ENCODE assay signal across 35 cellular contexts in the genomic region with DNA sequence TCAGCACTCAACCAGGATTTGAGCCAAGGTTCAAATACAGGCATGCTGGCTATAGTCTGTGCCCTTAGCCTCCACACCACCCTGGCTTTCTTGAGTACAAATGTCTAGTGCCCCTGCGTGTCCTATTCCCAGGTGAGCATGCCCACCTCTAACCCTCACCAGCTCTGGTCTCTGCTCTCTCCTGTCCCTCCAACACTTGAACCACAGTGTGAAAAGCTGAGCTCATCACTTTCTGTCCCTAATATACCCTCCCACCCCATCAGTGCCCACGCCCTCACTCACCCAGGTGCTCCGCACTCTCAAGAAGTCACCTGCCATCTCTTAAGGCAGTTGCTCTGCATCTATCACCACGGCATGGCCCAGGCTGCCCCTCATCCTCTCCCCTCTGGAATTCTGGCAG. TPM values are rescaled to one million over a fixed set of nuclear protein-coding genes. Genes with fewer than 3 reads are reported as not detected.
"Had no signal": no experiment of that assay in that cellular context is flagged by ENCODE, and none has a peak within 500 bp of the region (broad histone marks: within the 10 kb centered on the region; RNA-seq: fewer than 3 reads in every experiment).

No MANE protein-coding gene starts in this region.

- DNase-seq: activated B cell treated with CpG ODN at 0.5 μM for 24 hours; activated CD4-positive, alpha-beta memory T cell treated with anti-CD3 and anti-CD28 coated beads for 36 hours; activated CD4-positive, alpha-beta T cell treated with anti-CD3 and anti-CD28 coated beads for 4 hours; activated CD4-positive, alpha-beta T cell treated with anti-CD3 and anti-CD28 coated beads, Interleukin-2, amount 50 U/mL, for 1 hour; activated CD4-positive, CD25-positive, alpha-beta regulatory T cell treated with anti-CD3 and anti-CD28 coated beads, Interleukin-2, amount 50 U/mL, for 72 hours; activated CD8-positive, alpha-beta memory T cell treated with anti-CD3 and anti-CD28 coated beads, Interleukin-2, amount 50 U/mL, for 4 hours; activated gamma-delta T cell treated with Interleukin-2 at 50 U/mL for 16 hours; activated naive CD4-positive, alpha-beta T cell treated with anti-CD3 and anti-CD28 coated beads, Interleukin-2, amount 50 U/mL, for 16 hours; activated naive CD8-positive, alpha-beta T cell treated with anti-CD3 and anti-CD28 coated beads for 36 hours; activated T-cell treated with anti-CD3 and anti-CD28 coated beads for 4 hours; activated T-cell treated with anti-CD3 and anti-CD28 coated beads, Interleukin-2, amount 50 U/mL, for 4 hours; amniotic stem cell; brain microvascular endothelial cell; central memory CD4-positive, alpha-beta T cell; Karpas-422; MG63; NCI-H1048; NCI-H1105 treated with DMSO at 0.1 percent for 48 hours; NCI-H1436 treated with DMSO at 0.1 percent for 48 hours; NCI-H1694 treated with DMSO at 0.1 percent for 48 hours; NCI-H2029; NCI-H2107; NCI-H2171; NCI-H510A; NCI-H526; NCI-H748 treated with DMSO at 0.1 percent for 48 hours; PC-3; Peyer's patch; RPMI8226; SW 1271; T-helper 1 cell; T-helper 9 cell had no signal

- H3K27ac Mint-ChIP-seq: activated B cell treated with CpG ODN at 0.5 μM for 24 hours; activated CD4-positive, alpha-beta memory T cell treated with anti-CD3 and anti-CD28 coated beads for 36 hours; activated naive CD8-positive, alpha-beta T cell treated with anti-CD3 and anti-CD28 coated beads for 36 hours; activated T-helper 1 cell treated with anti-CD3 and anti-CD28 coated beads, Interleukin-12 subunit alpha, Interleukin-12 subunit beta, Interleukin-2, Interleukin-4 antibody, amounts not matched to agents 30 ng/mL and 10 ng/mL and 1 ng/mL, durations not matched to agents 14 hours and 24 hours and 36 hours had no signal

- H3K36me3 Mint-ChIP-seq: activated CD4-positive, alpha-beta memory T cell treated with anti-CD3 and anti-CD28 coated beads for 36 hours; activated naive CD8-positive, alpha-beta T cell treated with anti-CD3 and anti-CD28 coated beads for 36 hours had no signal

- H3K4me3 Mint-ChIP-seq: activated B cell treated with CpG ODN at 0.5 μM for 24 hours; activated CD4-positive, alpha-beta memory T cell treated with anti-CD3 and anti-CD28 coated beads for 36 hours; activated naive CD8-positive, alpha-beta T cell treated with anti-CD3 and anti-CD28 coated beads for 36 hours; activated T-cell treated with anti-CD3 and anti-CD28 coated beads, Interleukin-2, amount 50 U/mL, for 4 hours; activated T-helper 1 cell treated with anti-CD3 and anti-CD28 coated beads, Interleukin-12 subunit alpha, Interleukin-12 subunit beta, Interleukin-2, Interleukin-4 antibody, amounts not matched to agents 30 ng/mL and 10 ng/mL and 1 ng/mL, durations not matched to agents 14 hours and 24 hours and 36 hours had no signal

- H3K4me1 Mint-ChIP-seq: activated B cell treated with CpG ODN at 0.5 μM for 24 hours; activated naive CD8-positive, alpha-beta T cell treated with anti-CD3 and anti-CD28 coated beads for 36 hours had no signal

- H3K9me3 Mint-ChIP-seq: activated B cell treated with CpG ODN at 0.5 μM for 24 hours; activated CD4-positive, alpha-beta memory T cell treated with anti-CD3 and anti-CD28 coated beads for 36 hours; activated naive CD8-positive, alpha-beta T cell treated with anti-CD3 and anti-CD28 coated beads for 36 hours; activated T-cell treated with anti-CD3 and anti-CD28 coated beads, Interleukin-2, amount 50 U/mL, for 4 hours; activated T-helper 1 cell treated with anti-CD3 and anti-CD28 coated beads, Interleukin-12 subunit alpha, Interleukin-12 subunit beta, Interleukin-2, Interleukin-4 antibody, amounts not matched to agents 30 ng/mL and 10 ng/mL and 1 ng/mL, durations not matched to agents 14 hours and 24 hours and 36 hours had no signal

- ATAC-seq: activated T-cell treated with anti-CD3 and anti-CD28 coated beads, Interleukin-2, amount 50 U/mL, for 4 hours; PC-3 had no signal

RNA-seq across cellular contexts. Expression of gene KRT71, which starts 7.0 kb away (rescaled TPM):
- total RNA-seq: activated B cell treated with CpG ODN at 0.5 μM for 24 hours; activated CD4-positive, alpha-beta memory T cell treated with anti-CD3 and anti-CD28 coated beads for 36 hours; activated naive CD8-positive, alpha-beta T cell treated with anti-CD3 and anti-CD28 coated beads for 36 hours; activated T-cell treated with anti-CD3 and anti-CD28 coated beads, Interleukin-2, amount 50 U/mL, for 4 hours; activated T-helper 1 cell treated with anti-CD3 and anti-CD28 coated beads, Interleukin-12 subunit alpha, Interleukin-12 subunit beta, Interleukin-2, Interleukin-4 antibody, amounts not matched to agents 30 ng/mL and 10 ng/mL and 1 ng/mL, durations not matched to agents 14 hours and 24 hours and 36 hours; aorta; chondrocyte; PC-3; Peyer's patch had no signal

RNA-seq across cellular contexts. Expression of gene KRT74, which starts 13.7 kb away (rescaled TPM):
- total RNA-seq: activated B cell treated with CpG ODN at 0.5 μM for 24 hours; activated CD4-positive, alpha-beta memory T cell treated with anti-CD3 and anti-CD28 coated beads for 36 hours; activated naive CD8-positive, alpha-beta T cell treated with anti-CD3 and anti-CD28 coated beads for 36 hours; activated T-cell treated with anti-CD3 and anti-CD28 coated beads, Interleukin-2, amount 50 U/mL, for 4 hours; activated T-helper 1 cell treated with anti-CD3 and anti-CD28 coated beads, Interleukin-12 subunit alpha, Interleukin-12 subunit beta, Interleukin-2, Interleukin-4 antibody, amounts not matched to agents 30 ng/mL and 10 ng/mL and 1 ng/mL, durations not matched to agents 14 hours and 24 hours and 36 hours; aorta; chondrocyte; PC-3; Peyer's patch had no signal

RNA-seq across cellular contexts. Expression of gene KRT5, which starts 39.8 kb away (rescaled TPM):
- total RNA-seq: activated B cell treated with CpG ODN at 0.5 μM for 24 hours; activated CD4-positive, alpha-beta memory T cell treated with anti-CD3 and anti-CD28 coated beads for 36 hours; activated naive CD8-positive, alpha-beta T cell treated with anti-CD3 and anti-CD28 coated beads for 36 hours; activated T-cell treated with anti-CD3 and anti-CD28 coated beads, Interleukin-2, amount 50 U/mL, for 4 hours; activated T-helper 1 cell treated with anti-CD3 and anti-CD28 coated beads, Interleukin-12 subunit alpha, Interleukin-12 subunit beta, Interleukin-2, Interleukin-4 antibody, amounts not matched to agents 30 ng/mL and 10 ng/mL and 1 ng/mL, durations not matched to agents 14 hours and 24 hours and 36 hours; chondrocyte; PC-3 had no signal

RNA-seq across cellular contexts. Expression of gene KRT72, which starts 41.3 kb away (rescaled TPM):
- total RNA-seq: activated B cell treated with CpG ODN at 0.5 μM for 24 hours; activated T-helper 1 cell treated with anti-CD3 and anti-CD28 coated beads, Interleukin-12 subunit alpha, Interleukin-12 subunit beta, Interleukin-2, Interleukin-4 antibody, amounts not matched to agents 30 ng/mL and 10 ng/mL and 1 ng/mL, durations not matched to agents 14 hours and 24 hours and 36 hours; aorta; chondrocyte; PC-3 had no signal

RNA-seq across cellular contexts. Expression of gene KRT73, which starts 58.4 kb away (rescaled TPM):
- total RNA-seq: activated B cell treated with CpG ODN at 0.5 μM for 24 hours; activated T-helper 1 cell treated with anti-CD3 and anti-CD28 coated beads, Interleukin-12 subunit alpha, Interleukin-12 subunit beta, Interleukin-2, Interleukin-4 antibody, amounts not matched to agents 30 ng/mL and 10 ng/mL and 1 ng/mL, durations not matched to agents 14 hours and 24 hours and 36 hours; aorta; chondrocyte; PC-3 had no signal
